ENCODE assay signal across 8 cellular contexts in genomic region chr11:86919557-86920210, GRCh38. TPM values are rescaled to one million over a fixed set of nuclear protein-coding genes. Genes with fewer than 3 reads are reported as not detected.
DNase-seq lines count a peak whose midpoint lies in the region; ATAC-seq, FAIRE-seq and TF ChIP-seq lines count a peak whose summit lies in the region.

No MANE protein-coding gene starts in this region.

- TF ChIP-seq CTCF in bronchial epithelial cell (IDR thresholded peaks at IDR 0.05; ENCODE audit: insufficient read depth, low read length, severe bottlenecking): peak; percentile 64
- TF ChIP-seq CTCF in transverse colon (IDR thresholded peaks at IDR 0.05): peak; percentile 56 to 68 (median 58)

- in situ Hi-C loops in transverse colon (cut with MboI; ENCODE audit: low pct_ligation_motif_present in 1 of 4, low pct_unique_long_range_greater_than_20kb in 1 of 4, low sequenced_read_pairs in 3 of 4): no loop called here

- DNase-seq in DMS114 treated with DMSO at 0.1 percent for 48 hours (lab: John Stamatoyannopoulos, UW; ENCODE audit: unreplicated experiment) (peak; percentile 52), NCI-H460 (ENCODE audit: extremely low read depth, low read depth) (peak; percentile 46), bronchial epithelial cell (ENCODE audit: low read depth) (peak; percentile 67), kidney glomerular epithelial cell (lab: John Stamatoyannopoulos, UW) (peak; percentile 60), transverse colon (no peak), NCI-H128 (lab: John Stamatoyannopoulos, UW; ENCODE audit: unreplicated experiment) (no peak)
- DNase-seq in activated CD4-positive, CD25-positive, alpha-beta regulatory T cell (lab: John Stamatoyannopoulos, UW): no peak

- TF ChIP-seq POLR2A in transverse colon (IDR thresholded peaks at IDR 0.05): no peak

- peak; percentile 68 for ATAC-seq in GM21723 (IDR thresholded peaks at IDR 0.05; ENCODE audit: unreplicated experiment)

- FAIRE-seq in bronchial epithelial cell (lab: Jason Lieb, UNC): peak; percentile 55

- WGBS in transverse colon (ENCODE audit: low coverage in 1 of 2), 2 donors: 56 to 69% methylated on average over 6 to 7 of the region's 7 CpGs

- intact Hi-C loops in transverse colon (cut with DNase I; ENCODE audit: low total_unique reads): loop anchor here (2.0 to 5.0 kb wide), 2 partner anchors 13 to 47 kb away; no protein-coding TSS in a partner anchor

- H3K4me3 ChIP-seq in bronchial epithelial cell (ENCODE audit: low read depth, low read length): no peak overlapping the region
- no peak overlapping the region for H3K4me3 ChIP-seq in transverse colon

- no peaks in the 10 kb centered on the region for H3K9me3 ChIP-seq in transverse colon

- no peak for TF ChIP-seq EP300 in transverse colon (IDR thresholded peaks at IDR 0.05; ENCODE audit: low read depth)

- H3K27me3 ChIP-seq in bronchial epithelial cell (ENCODE audit: control insufficient read depth, insufficient read depth, low read length) (no peaks in the 10 kb centered on the region), transverse colon (no peaks in the 10 kb centered on the region)

- peaks cover 0 to 23% (median 7%) of the 10 kb centered on the region in 4 donors for H3K4me1 ChIP-seq in transverse colon

- H3K27ac ChIP-seq in transverse colon: no peak overlapping the region

- H3K36me3 ChIP-seq in bronchial epithelial cell (ENCODE audit: control insufficient read depth, insufficient read depth, low read length) (no peaks in the 10 kb centered on the region), transverse colon (no peaks in the 10 kb centered on the region)

RNA-seq across cellular contexts. Expression of gene FZD4, which starts 35.5 kb away (rescaled TPM):
- 22.9 and 27.3 TPM in 2 replicates for total RNA-seq in NCI-H460 (2014; rRNA removed; shearing (Covaris generic))
- polyA plus RNA-seq in NCI-H460 (2014; cell fraction: nucleus; rRNA removed): 10.9 and 12.9 TPM in 2 replicates
- 0.38 and 0.53 TPM in 2 replicates for total RNA-seq in bronchial epithelial cell
- total RNA-seq in transverse colon: 10 to 100 TPM in 3 of 4 donors, 1 to 10 TPM in 1; 9.1 to 27.1 (median 18.1) TPM

Comparison
In these comparisons a context has a peak if more than half of its experiments do, and no peak if none do; other contexts are left out.
1. DNase-seq: peak in DMS114 treated with DMSO at 0.1 percent for 48 hours (single experiment), NCI-H460 (single experiment), bronchial epithelial cell (single experiment) and kidney glomerular epithelial cell (single experiment); none in transverse colon (single experiment), activated CD4-positive, CD25-positive, alpha-beta regulatory T cell (0 of 4) and NCI-H128 (single experiment).